ENCODE assay signal across 20 cellular contexts in genomic region chr2:69585855-69586560, GRCh38. TPM values are rescaled to one million over a fixed set of nuclear protein-coding genes. Genes with fewer than 3 reads are reported as not detected.
A peak's percentile ranks its signal among the peaks of the same experiment; 100 is the strongest.
DNase-seq lines count a peak whose midpoint lies in the region; ATAC-seq lines count a peak whose summit lies in the region.
"Had no signal": no experiment of that assay in that cellular context is flagged by ENCODE, and none has a peak within 500 bp of the region (broad histone marks: within the 10 kb centered on the region; RNA-seq: fewer than 3 reads in every experiment).

No MANE protein-coding gene starts in this region.

- peak in 1 of 2 donors; percentile 48 for ATAC-seq in activated naive CD4-positive, alpha-beta T cell treated with anti-CD3 and anti-CD28 coated beads, Interleukin-2, amount 50 U/mL, for 72 hours
- ATAC-seq in T-cell (replicated peaks in 1 of 4) (peak in 1 of 4 experiments; percentile 69), HG02884 (IDR thresholded peaks at IDR 0.05; ENCODE audit: unreplicated experiment) (no peak)

- no peaks in the 10 kb centered on the region for H3K27me3 Mint-ChIP-seq in activated naive CD4-positive, alpha-beta T cell treated with anti-CD3 and anti-CD28 coated beads, Interleukin-2, amount 10 ng/mL, durations not matched to agents 7 days and 5 days
- H3K27me3 Mint-ChIP-seq in T-cell: no peaks in the 10 kb centered on the region
- H3K27me3 Mint-ChIP-seq in stimulated activated naive CD8-positive, alpha-beta T cell treated with anti-CD3 and anti-CD28 coated beads, Interleukin-15, Interleukin-2, amounts not matched to agents 100 ng/mL and 50 ng/mL, for 24 hours: no peaks in the 10 kb centered on the region
- H3K27me3 Mint-ChIP-seq: central memory CD8-positive, alpha-beta T cell had no signal

- POLR2A ChIA-PET in T-cell (lab: Charles Lee): interaction anchor here (0.6 to 0.9 kb wide), 2 partner anchors 13 to 1051 kb away, joined by 3 to 4 read pairs; no protein-coding TSS in a partner anchor

- no peak for DNase-seq in activated naive CD4-positive, alpha-beta T cell treated with anti-CD3 and anti-CD28 coated beads, Interleukin-2, amount 50 U/mL, for 72 hours (ENCODE audit: low spot score in 2 of 2)
- no peak for DNase-seq in activated naive CD4-positive, alpha-beta T cell treated with anti-CD3 and anti-CD28 coated beads, Interleukin-2, amount 10 ng/mL, durations not matched to agents 7 days and 5 days
- DNase-seq in T-cell (peak in 1 of 34 experiments; percentile 28), glomerular visceral epithelial cell (ENCODE audit: extremely low spot score) (peak; percentile 52), NCI-H2227 treated with DMSO at 0.1 percent for 48 hours (lab: John Stamatoyannopoulos, UW) (no peak), DMS53 treated with DMSO at 0.1 percent for 48 hours (lab: John Stamatoyannopoulos, UW; ENCODE audit: unreplicated experiment) (no peak)
- DNase-seq: activated CD4-positive, CD25-positive, alpha-beta regulatory T cell treated with anti-CD3 and anti-CD28 coated beads, Interleukin-2, amount 50 U/mL, for 72 hours; activated CD8-positive, alpha-beta memory T cell treated with anti-CD3 and anti-CD28 coated beads, Interleukin-2, amount 50 U/mL, for 48 hours; COR-L47; HCEC 1CT; head of caudate nucleus; immature natural killer cell; NCI-H187 treated with DMSO at 0.1 percent for 48 hours; NCI-H510A treated with DMSO at 0.1 percent for 48 hours; posterior cingulate gyrus; SJCRH30; substantia nigra had no signal

- CTCF ChIA-PET in activated naive CD4-positive, alpha-beta T cell treated with anti-CD3 and anti-CD28 coated beads, Interleukin-2, amount 10 ng/mL, durations not matched to agents 7 days and 5 days (lab: Charles Lee): interaction anchor here (0.6 to 10.3 kb wide), 3 partner anchors 20 to 235 kb away, joined by 3 to 92 read pairs (median 14); no protein-coding TSS in a partner anchor
- CTCF ChIA-PET in T-cell (lab: Charles Lee): interaction anchor here (0.5 to 2.5 kb wide), 2 partner anchors 20 to 133 kb away, joined by 6 to 9 read pairs; no protein-coding TSS in a partner anchor

- H3K4me1 Mint-ChIP-seq in activated naive CD4-positive, alpha-beta T cell treated with anti-CD3 and anti-CD28 coated beads, Interleukin-2, amount 10 ng/mL, durations not matched to agents 7 days and 5 days: peaks cover 80% of the 10 kb centered on the region
- peaks cover 90 to 99% (median 90%) of the 10 kb centered on the region in 3 donors for H3K4me1 Mint-ChIP-seq in T-cell
- peaks cover 90% of the 10 kb centered on the region for H3K4me1 Mint-ChIP-seq in stimulated activated naive CD8-positive, alpha-beta T cell treated with anti-CD3 and anti-CD28 coated beads, Interleukin-15, Interleukin-2, amounts not matched to agents 100 ng/mL and 50 ng/mL, for 24 hours (ENCODE audit: low read depth)

- H3K27ac Mint-ChIP-seq in activated naive CD4-positive, alpha-beta T cell treated with anti-CD3 and anti-CD28 coated beads, Interleukin-2, amount 50 U/mL, for 72 hours: peak overlapping the region; percentile 21 to 86
- H3K27ac Mint-ChIP-seq in activated naive CD4-positive, alpha-beta T cell treated with anti-CD3 and anti-CD28 coated beads, Interleukin-2, amount 10 ng/mL, durations not matched to agents 7 days and 5 days: no peak overlapping the region
- peak overlapping the region; percentile 68 to 81 for H3K27ac Mint-ChIP-seq in T-cell
- H3K27ac Mint-ChIP-seq in stimulated activated naive CD8-positive, alpha-beta T cell treated with anti-CD3 and anti-CD28 coated beads, Interleukin-15, Interleukin-2, amounts not matched to agents 100 ng/mL and 50 ng/mL, for 24 hours: peak overlapping the region; percentile 33

- peaks cover 0 to 5% of the 10 kb centered on the region in 2 donors for H3K36me3 Mint-ChIP-seq in activated naive CD4-positive, alpha-beta T cell treated with anti-CD3 and anti-CD28 coated beads, Interleukin-2, amount 50 U/mL, for 72 hours
- peaks cover 28% of the 10 kb centered on the region for H3K36me3 Mint-ChIP-seq in activated naive CD4-positive, alpha-beta T cell treated with anti-CD3 and anti-CD28 coated beads, Interleukin-2, amount 10 ng/mL, durations not matched to agents 7 days and 5 days
- peaks cover 6% of the 10 kb centered on the region for H3K36me3 Mint-ChIP-seq in T-cell
- H3K36me3 Mint-ChIP-seq in stimulated activated naive CD8-positive, alpha-beta T cell treated with anti-CD3 and anti-CD28 coated beads, Interleukin-15, Interleukin-2, amounts not matched to agents 100 ng/mL and 50 ng/mL, for 24 hours (ENCODE audit: low read depth): peaks cover 2% of the 10 kb centered on the region
- H3K36me3 Mint-ChIP-seq: immature natural killer cell had no signal

- no peak overlapping the region for H3K4me3 Mint-ChIP-seq in activated naive CD4-positive, alpha-beta T cell treated with anti-CD3 and anti-CD28 coated beads, Interleukin-2, amount 10 ng/mL, durations not matched to agents 7 days and 5 days
- peak overlapping the region in 1 of 3 donors; percentile 46 for H3K4me3 Mint-ChIP-seq in T-cell
- peak overlapping the region; percentile 14 for H3K4me3 Mint-ChIP-seq in stimulated activated naive CD8-positive, alpha-beta T cell treated with anti-CD3 and anti-CD28 coated beads, Interleukin-15, Interleukin-2, amounts not matched to agents 100 ng/mL and 50 ng/mL, for 24 hours
- H3K4me3 Mint-ChIP-seq: central memory CD8-positive, alpha-beta T cell; immature natural killer cell had no signal

- peaks cover 0 to 3% of the 10 kb centered on the region in 2 donors for H3K9me3 Mint-ChIP-seq in activated naive CD4-positive, alpha-beta T cell treated with anti-CD3 and anti-CD28 coated beads, Interleukin-2, amount 50 U/mL, for 72 hours
- no peaks in the 10 kb centered on the region for H3K9me3 Mint-ChIP-seq in activated naive CD4-positive, alpha-beta T cell treated with anti-CD3 and anti-CD28 coated beads, Interleukin-2, amount 10 ng/mL, durations not matched to agents 7 days and 5 days
- H3K9me3 Mint-ChIP-seq in T-cell: no peaks in the 10 kb centered on the region
- no peaks in the 10 kb centered on the region for H3K9me3 Mint-ChIP-seq in stimulated activated naive CD8-positive, alpha-beta T cell treated with anti-CD3 and anti-CD28 coated beads, Interleukin-15, Interleukin-2, amounts not matched to agents 100 ng/mL and 50 ng/mL, for 24 hours
- H3K9me3 Mint-ChIP-seq: central memory CD8-positive, alpha-beta T cell; immature natural killer cell had no signal

RNA-seq across cellular contexts. Expression of gene AAK1, which starts 57.5 kb away (rescaled TPM):
- total RNA-seq in activated naive CD4-positive, alpha-beta T cell treated with anti-CD3 and anti-CD28 coated beads, Interleukin-2, amount 50 U/mL, for 72 hours: 100 to 1,000 TPM; 129 to 137 TPM
- total RNA-seq in T-cell: 100 to 1,000 TPM; 170 to 283 (median 177) TPM
